1 cellular context compared by ENCODE assay signal in genomic region chr3:148937477-148937876, GRCh38.
TF ChIP-seq lines count a peak whose summit lies in the region.

No MANE protein-coding gene starts in this region.

TF ChIP-seq in GM23338, 12 proteins besides CTCF, POLR2A, EP300 and RAD21 (continued from another document):
- TF ChIP-seq, protein P1, sequence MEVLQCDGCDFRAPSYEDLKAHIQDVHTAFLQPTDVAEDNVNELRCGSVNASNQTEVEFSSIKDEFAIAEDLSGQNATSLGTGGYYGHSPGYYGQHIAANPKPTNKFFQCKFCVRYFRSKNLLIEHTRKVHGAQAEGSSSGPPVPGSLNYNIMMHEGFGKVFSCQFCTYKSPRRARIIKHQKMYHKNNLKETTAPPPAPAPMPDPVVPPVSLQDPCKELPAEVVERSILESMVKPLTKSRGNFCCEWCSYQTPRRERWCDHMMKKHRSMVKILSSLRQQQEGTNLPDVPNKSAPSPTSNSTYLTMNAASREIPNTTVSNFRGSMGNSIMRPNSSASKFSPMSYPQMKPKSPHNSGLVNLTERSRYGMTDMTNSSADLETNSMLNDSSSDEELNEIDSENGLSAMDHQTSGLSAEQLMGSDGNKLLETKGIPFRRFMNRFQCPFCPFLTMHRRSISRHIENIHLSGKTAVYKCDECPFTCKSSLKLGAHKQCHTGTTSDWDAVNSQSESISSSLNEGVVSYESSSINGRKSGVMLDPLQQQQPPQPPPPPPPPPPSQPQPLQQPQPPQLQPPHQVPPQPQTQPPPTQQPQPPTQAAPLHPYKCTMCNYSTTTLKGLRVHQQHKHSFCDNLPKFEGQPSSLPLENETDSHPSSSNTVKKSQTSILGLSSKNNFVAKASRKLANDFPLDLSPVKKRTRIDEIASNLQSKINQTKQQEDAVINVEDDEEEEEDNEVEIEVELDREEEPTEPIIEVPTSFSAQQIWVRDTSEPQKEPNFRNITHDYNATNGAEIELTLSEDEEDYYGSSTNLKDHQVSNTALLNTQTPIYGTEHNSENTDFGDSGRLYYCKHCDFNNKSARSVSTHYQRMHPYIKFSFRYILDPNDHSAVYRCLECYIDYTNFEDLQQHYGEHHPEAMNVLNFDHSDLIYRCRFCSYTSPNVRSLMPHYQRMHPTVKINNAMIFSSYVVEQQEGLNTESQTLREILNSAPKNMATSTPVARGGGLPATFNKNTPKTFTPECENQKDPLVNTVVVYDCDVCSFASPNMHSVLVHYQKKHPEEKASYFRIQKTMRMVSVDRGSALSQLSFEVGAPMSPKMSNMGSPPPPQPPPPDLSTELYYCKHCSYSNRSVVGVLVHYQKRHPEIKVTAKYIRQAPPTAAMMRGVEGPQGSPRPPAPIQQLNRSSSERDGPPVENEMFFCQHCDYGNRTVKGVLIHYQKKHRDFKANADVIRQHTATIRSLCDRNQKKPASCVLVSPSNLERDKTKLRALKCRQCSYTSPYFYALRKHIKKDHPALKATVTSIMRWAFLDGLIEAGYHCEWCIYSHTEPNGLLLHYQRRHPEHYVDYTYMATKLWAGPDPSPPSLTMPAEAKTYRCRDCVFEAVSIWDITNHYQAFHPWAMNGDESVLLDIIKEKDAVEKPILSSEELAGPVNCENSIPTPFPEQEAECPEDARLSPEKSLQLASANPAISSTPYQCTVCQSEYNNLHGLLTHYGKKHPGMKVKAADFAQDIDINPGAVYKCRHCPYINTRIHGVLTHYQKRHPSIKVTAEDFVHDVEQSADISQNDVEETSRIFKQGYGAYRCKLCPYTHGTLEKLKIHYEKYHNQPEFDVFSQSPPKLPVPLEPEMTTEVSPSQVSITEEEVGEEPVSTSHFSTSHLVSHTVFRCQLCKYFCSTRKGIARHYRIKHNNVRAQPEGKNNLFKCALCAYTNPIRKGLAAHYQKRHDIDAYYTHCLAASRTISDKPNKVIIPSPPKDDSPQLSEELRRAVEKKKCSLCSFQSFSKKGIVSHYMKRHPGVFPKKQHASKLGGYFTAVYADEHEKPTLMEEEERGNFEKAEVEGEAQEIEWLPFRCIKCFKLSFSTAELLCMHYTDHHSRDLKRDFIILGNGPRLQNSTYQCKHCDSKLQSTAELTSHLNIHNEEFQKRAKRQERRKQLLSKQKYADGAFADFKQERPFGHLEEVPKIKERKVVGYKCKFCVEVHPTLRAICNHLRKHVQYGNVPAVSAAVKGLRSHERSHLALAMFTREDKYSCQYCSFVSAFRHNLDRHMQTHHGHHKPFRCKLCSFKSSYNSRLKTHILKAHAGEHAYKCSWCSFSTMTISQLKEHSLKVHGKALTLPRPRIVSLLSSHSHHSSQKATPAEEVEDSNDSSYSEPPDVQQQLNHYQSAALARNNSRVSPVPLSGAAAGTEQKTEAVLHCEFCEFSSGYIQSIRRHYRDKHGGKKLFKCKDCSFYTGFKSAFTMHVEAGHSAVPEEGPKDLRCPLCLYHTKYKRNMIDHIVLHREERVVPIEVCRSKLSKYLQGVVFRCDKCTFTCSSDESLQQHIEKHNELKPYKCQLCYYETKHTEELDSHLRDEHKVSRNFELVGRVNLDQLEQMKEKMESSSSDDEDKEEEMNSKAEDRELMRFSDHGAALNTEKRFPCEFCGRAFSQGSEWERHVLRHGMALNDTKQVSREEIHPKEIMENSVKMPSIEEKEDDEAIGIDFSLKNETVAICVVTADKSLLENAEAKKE (CRISPR knock-in tag; IDR thresholded peaks at IDR 0.05), result no peak
- TF ChIP-seq, protein P2, sequence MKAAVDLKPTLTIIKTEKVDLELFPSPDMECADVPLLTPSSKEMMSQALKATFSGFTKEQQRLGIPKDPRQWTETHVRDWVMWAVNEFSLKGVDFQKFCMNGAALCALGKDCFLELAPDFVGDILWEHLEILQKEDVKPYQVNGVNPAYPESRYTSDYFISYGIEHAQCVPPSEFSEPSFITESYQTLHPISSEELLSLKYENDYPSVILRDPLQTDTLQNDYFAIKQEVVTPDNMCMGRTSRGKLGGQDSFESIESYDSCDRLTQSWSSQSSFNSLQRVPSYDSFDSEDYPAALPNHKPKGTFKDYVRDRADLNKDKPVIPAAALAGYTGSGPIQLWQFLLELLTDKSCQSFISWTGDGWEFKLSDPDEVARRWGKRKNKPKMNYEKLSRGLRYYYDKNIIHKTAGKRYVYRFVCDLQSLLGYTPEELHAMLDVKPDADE (IDR thresholded peaks at IDR 0.05), result no peak
- TF ChIP-seq NANOG (IDR thresholded peaks at IDR 0.05; ENCODE audit: borderline replicate concordance) (no peak), EZH2phosphoT487 (IDR thresholded peaks at IDR 0.05; ENCODE audit: unreplicated experiment) (no peak)
